In genomic region chr12:74379114-74379513, GRCh38 we compare ENCODE assay signal across 25 cellular contexts.
DNase-seq lines count a peak whose midpoint lies in the region; ATAC-seq, FAIRE-seq and TF ChIP-seq lines count a peak whose summit lies in the region.
"Had no signal": no experiment of that assay in that cellular context is flagged by ENCODE, and none has a peak within 500 bp of the region (broad histone marks: within the 10 kb centered on the region; RNA-seq: fewer than 3 reads in every experiment).

No MANE protein-coding gene starts in this region.

- no peaks in the 10 kb centered on the region for H3K9me3 Mint-ChIP-seq in natural killer cell
- H3K9me3 Mint-ChIP-seq: CD8-positive, alpha-beta memory T cell had no signal

- peaks cover 14% of the 10 kb centered on the region for H3K36me3 ChIP-seq in OCI-LY3 (replicated peaks; ENCODE audit: low read depth, low read length)
- H3K36me3 ChIP-seq: BE2C, BLaER1 had no signal

- peak overlapping the region; percentile 50 for H3K4me3 ChIP-seq in OCI-LY3 (ENCODE audit: low read length)
- H3K4me3 ChIP-seq: BLaER1 had no signal

- peaks cover 31% of the 10 kb centered on the region for H3K4me1 ChIP-seq in OCI-LY3 (ENCODE audit: low read length)
- H3K4me1 ChIP-seq: BE2C, BLaER1 had no signal

- intact Hi-C loops in natural killer cell (cut with micrococcal nuclease): no loop called here

- TF ChIP-seq CTCF in OCI-LY3 (IDR thresholded peaks at IDR 0.05; ENCODE audit: low read depth, low read length) (no peak), natural killer cell (IDR thresholded peaks at IDR 0.05) (no peak)

- H3K79me2 ChIP-seq in OCI-LY3 (ENCODE audit: low read length): no peaks in the 10 kb centered on the region

- H3K27ac ChIP-seq in OCI-LY3 (ENCODE audit: low read length): peak overlapping the region; percentile 81
- H3K27ac ChIP-seq: BLaER1 had no signal

- no peak overlapping the region for H3K4me3 Mint-ChIP-seq in natural killer cell
- H3K4me3 Mint-ChIP-seq: CD14-positive monocyte; CD4-positive, alpha-beta memory T cell; CD4-positive, CD25-positive, alpha-beta regulatory T cell; CD8-positive, alpha-beta memory T cell had no signal

- H3K9ac ChIP-seq in OCI-LY3 (ENCODE audit: low read length): peak overlapping the region; percentile 13; the same call in 1 of the 2 replicates
- H3K9ac ChIP-seq: BLaER1 had no signal

- H3K9me3 ChIP-seq in OCI-LY3 (ENCODE audit: insufficient read depth, low read length): peaks cover 4% of the 10 kb centered on the region; the same call in 1 of the 2 replicates
- H3K9me3 ChIP-seq: BE2C, BLaER1 had no signal

- H3K27ac Mint-ChIP-seq in natural killer cell: no peak overlapping the region
- H3K27ac Mint-ChIP-seq: CD14-positive monocyte; CD4-positive, alpha-beta memory T cell; CD4-positive, CD25-positive, alpha-beta regulatory T cell; CD8-positive, alpha-beta memory T cell had no signal

- no peak for FAIRE-seq in urothelium cell line (lab: Jason Lieb, UNC)
- FAIRE-seq: A204.1, GM12891, GM19239 had no signal

- H2AFZ ChIP-seq in OCI-LY3 (ENCODE audit: low read depth, low read length): peak overlapping the region; percentile 59; the same call in 1 of the 2 replicates

- H3K36me3 Mint-ChIP-seq in natural killer cell: no peaks in the 10 kb centered on the region
- H3K36me3 Mint-ChIP-seq: CD14-positive monocyte; CD4-positive, alpha-beta memory T cell; CD4-positive, CD25-positive, alpha-beta regulatory T cell; CD8-positive, alpha-beta memory T cell had no signal

- ATAC-seq in GM18868 (IDR thresholded peaks at IDR 0.05; ENCODE audit: unreplicated experiment) (peak; percentile 35), natural killer cell (no peak)

- H3K27me3 ChIP-seq in OCI-LY3 (ENCODE audit: low read depth, low read length): no peaks in the 10 kb centered on the region
- H3K27me3 ChIP-seq: BE2C, BLaER1 had no signal

- no peaks in the 10 kb centered on the region for H4K20me1 ChIP-seq in OCI-LY3 (ENCODE audit: insufficient read depth, low read length)
- H4K20me1 ChIP-seq: BLaER1 had no signal

- no peaks in the 10 kb centered on the region for H3K4me1 Mint-ChIP-seq in natural killer cell
- H3K4me1 Mint-ChIP-seq: CD14-positive monocyte; CD4-positive, alpha-beta memory T cell; CD4-positive, CD25-positive, alpha-beta regulatory T cell; CD8-positive, alpha-beta memory T cell had no signal

- H3K4me2 ChIP-seq in OCI-LY3 (ENCODE audit: low read length): peak overlapping the region; percentile 67
- H3K4me2 ChIP-seq: BLaER1 had no signal

- DNase-seq in urothelium cell line (ENCODE audit: low spot score) (no peak), NCI-H748 treated with DMSO at 0.1 percent for 48 hours (lab: John Stamatoyannopoulos, UW) (no peak), natural killer cell (no peak)
- DNase-seq: 8988T; ACHN; BE2C; C1 segment of cervical spinal cord; CD4-positive, alpha-beta memory T cell; CD4-positive, CD25-positive, alpha-beta regulatory T cell; CD8-positive, alpha-beta memory T cell; COR-L47; DMS 273 treated with DMSO at 0.1 percent for 48 hours; DMS153; DMS53; DMS79; DND-41; EL; GDM1 had no signal

- H3K27me3 Mint-ChIP-seq in natural killer cell (ENCODE audit: low read depth in 2 of 2): peaks cover 9 to 17% of the 10 kb centered on the region in 2 donors
- H3K27me3 Mint-ChIP-seq: CD4-positive, alpha-beta memory T cell; CD4-positive, CD25-positive, alpha-beta regulatory T cell had no signal
